In genomic region chr5:172817664-172818063, GRCh38 we compare ENCODE assay signal across 15 cellular contexts. TPM values are rescaled to one million over a fixed set of nuclear protein-coding genes. Genes with fewer than 3 reads are reported as not detected.
DNase-seq lines count a peak whose midpoint lies in the region; ATAC-seq, FAIRE-seq and TF ChIP-seq lines count a peak whose summit lies in the region.
"Had no signal": no experiment of that assay in that cellular context is flagged by ENCODE, and none has a peak within 500 bp of the region (broad histone marks: within the 10 kb centered on the region; RNA-seq: fewer than 3 reads in every experiment).

No MANE protein-coding gene starts in this region.

- intact Hi-C loops in MCF 10A (cut with micrococcal nuclease) (no loop called here), breast epithelium (cut with DNase I; ENCODE audit: low total_unique reads) (no loop called here), HepG2 (cut with micrococcal nuclease; ENCODE audit: unreplicated experiment) (no loop called here), uterus (cut with DNase I; ENCODE audit: low total_unique reads) (no loop called here)

- no peaks in the 10 kb centered on the region for H3K79me2 ChIP-seq in HepG2 (ENCODE audit: insufficient read depth, low read length)

- DNase-seq in MCF 10A (ENCODE audit: unreplicated experiment) (no peak), breast epithelium (ENCODE audit: low spot score in 2 of 2) (no peak), RWPE2 (ENCODE audit: low spot score) (no peak), HepG2 (ENCODE audit: low spot score) (no peak), uterus (peak in 1 of 2 donors; percentile 11), NCI-H2171 (lab: John Stamatoyannopoulos, UW) (no peak)
- no peak for DNase-seq in activated naive CD4-positive, alpha-beta T cell treated with Interleukin-2 at 50 U/mL for 16 hours
- DNase-seq in activated CD4-positive, alpha-beta T cell treated with anti-CD3 and anti-CD28 coated beads, Interleukin-2, amount 50 U/mL, for 1 hour = no peak
- DNase-seq: CD4-positive, CD25-positive, alpha-beta regulatory T cell; DMS 273 treated with DMSO at 0.1 percent for 48 hours; HCEC 1CT; HFFc6 had no signal

- no peak for TF ChIP-seq CTCF in MCF 10A (IDR thresholded peaks at IDR 0.05; ENCODE audit: unreplicated experiment)
- TF ChIP-seq CTCF in breast epithelium (IDR thresholded peaks at IDR 0.05) = no peak
- TF ChIP-seq CTCF in RWPE2 (IDR thresholded peaks at IDR 0.05; ENCODE audit: poor library complexity, severe bottlenecking) = no peak
- no peak for TF ChIP-seq CTCF in HepG2 (CRISPR knock-in tag; IDR thresholded peaks at IDR 0.05)
- no peak for TF ChIP-seq CTCF in uterus (IDR thresholded peaks at IDR 0.05)

- peak overlapping the region; percentile 20 for H3K27ac Mint-ChIP-seq in MCF 10A (ENCODE audit: low read depth, unreplicated experiment)
- H3K27ac Mint-ChIP-seq: CD4-positive, CD25-positive, alpha-beta regulatory T cell had no signal

- H3K4me3 ChIP-seq in breast epithelium = no peak overlapping the region
- H3K4me3 ChIP-seq in RWPE2 (ENCODE audit: severe bottlenecking) = no peak overlapping the region
- 0 out of 6 replicates have a peak overlapping the region, but pooled peaks of 1 of the 3 experiments have one; percentile 30 for H3K4me3 ChIP-seq in HepG2 (replicated peaks in 1 of 3; ENCODE audit: insufficient read depth in 1 of 3, low read depth in 2 of 3, low read length in 3 of 3)
- H3K4me3 ChIP-seq in uterus = no peak overlapping the region
- H3K4me3 ChIP-seq: BLaER1 treated with 17β-estradiol and CSF1 and Interleukin-3, amounts not matched to agents 10 nM and 100 nM had no signal

- TF ChIP-seq EP300 in HepG2 (IDR thresholded peaks at IDR 0.05; ENCODE audit: low read depth in 2 of 2, low read length in 2 of 2) (no peak), HepG2 (CRISPR knock-in tag; IDR thresholded peaks at IDR 0.05; ENCODE audit: borderline replicate concordance) (no peak)

- H3K4me1 ChIP-seq in breast epithelium (no peaks in the 10 kb centered on the region), RWPE2 (ENCODE audit: insufficient read depth, poor library complexity, severe bottlenecking) (peaks cover 23% of the 10 kb centered on the region), HepG2 (ENCODE audit: insufficient read depth, low read length) (peaks cover 44% of the 10 kb centered on the region), uterus (peaks cover 0 to 4% of the 10 kb centered on the region in 2 donors)

- H3K4me1 Mint-ChIP-seq in MCF 10A (ENCODE audit: insufficient read depth, unreplicated experiment) = peaks cover 31% of the 10 kb centered on the region
- H3K4me1 Mint-ChIP-seq: CD4-positive, CD25-positive, alpha-beta regulatory T cell had no signal

- in situ Hi-C loops in HepG2 (cut with HindIII; ENCODE audit: extremely low pct_ligation_motif_present, low pct_unique_long_range_greater_than_20kb) = no loop called here

- H3K9me3 ChIP-seq in breast epithelium (no peaks in the 10 kb centered on the region), RWPE2 (ENCODE audit: severe bottlenecking) (no peaks in the 10 kb centered on the region), HepG2 (ENCODE audit: low read length) (no peaks in the 10 kb centered on the region), uterus (no peaks in the 10 kb centered on the region)

- no peaks in the 10 kb centered on the region for H3K27me3 ChIP-seq in breast epithelium
- H3K27me3 ChIP-seq in RWPE2 (ENCODE audit: insufficient read depth, poor library complexity, severe bottlenecking) = no peaks in the 10 kb centered on the region
- H3K27me3 ChIP-seq in HepG2 (ENCODE audit: control insufficient read depth in 1 of 2, insufficient read depth in 2 of 2, low read length in 2 of 2) = no peaks in the 10 kb centered on the region
- no peaks in the 10 kb centered on the region for H3K27me3 ChIP-seq in uterus
- H3K27me3 ChIP-seq: BLaER1 treated with 17β-estradiol and CSF1 and Interleukin-3, amounts not matched to agents 10 nM and 100 nM had no signal

- no peaks in the 10 kb centered on the region for H4K20me1 ChIP-seq in HepG2 (ENCODE audit: insufficient read depth, low read length)
- H4K20me1 ChIP-seq: BLaER1 treated with 17β-estradiol and CSF1 and Interleukin-3, amounts not matched to agents 10 nM and 100 nM had no signal

- no peak overlapping the region for H3K27ac ChIP-seq in breast epithelium
- peak overlapping the region; percentile 34 for H3K27ac ChIP-seq in RWPE2 (ENCODE audit: poor library complexity, severe bottlenecking)
- H3K27ac ChIP-seq in HepG2 (ENCODE audit: extremely low read length, insufficient read depth, low read length) = no peak overlapping the region
- H3K27ac ChIP-seq in uterus = peak overlapping the region; percentile 71 to 77
- H3K27ac ChIP-seq: 22Rv1; BLaER1 treated with 17β-estradiol and CSF1 and Interleukin-3, amounts not matched to agents 10 nM and 100 nM; HL-60 had no signal

- WGBS in HepG2 (ENCODE audit: low lambda C conversion rate) = 31% methylated on average over 7 of the region's 7 CpGs

- 0 out of 2 replicates have a peak overlapping the region, but pooled peaks have one; percentile 15 for H3K9ac ChIP-seq in HepG2 (ENCODE audit: insufficient read depth, low read depth, low read length)
- H3K9ac ChIP-seq: BLaER1 treated with 17β-estradiol and CSF1 and Interleukin-3, amounts not matched to agents 10 nM and 100 nM had no signal

- ATAC-seq in RWPE2 (ENCODE audit: low read depth) (no peak), HepG2 (peak; percentile 26; the same call in 1 of the 3 replicates)

- no peaks in the 10 kb centered on the region for H3K27me3 Mint-ChIP-seq in MCF 10A (ENCODE audit: insufficient read depth, unreplicated experiment)

- H3K36me3 Mint-ChIP-seq in MCF 10A (ENCODE audit: insufficient read depth, unreplicated experiment) = no peaks in the 10 kb centered on the region
- H3K36me3 Mint-ChIP-seq: CD4-positive, CD25-positive, alpha-beta regulatory T cell had no signal

- no peak for FAIRE-seq in HepG2 (lab: Jason Lieb, UNC)

- H3K9me3 Mint-ChIP-seq in MCF 10A (ENCODE audit: unreplicated experiment) = no peaks in the 10 kb centered on the region
- H3K9me3 Mint-ChIP-seq: HFFc6 had no signal

- CTCF ChIA-PET in MCF 10A (lab: Yijun Ruan, JAX) (interaction anchor here (0.7 to 1.0 kb wide), 7 partner anchors 14 to 109 kb away, joined by 3 to 5 read pairs (median 4); no protein-coding TSS in a partner anchor), HepG2 (lab: Yijun Ruan, JAX; ENCODE audit: low intra/inter-chr PET ratio, low total read pairs) (no interaction called here)

- peak overlapping the region; percentile 32 for H2AFZ ChIP-seq in HepG2 (ENCODE audit: low read length)

- H3K36me3 ChIP-seq in breast epithelium (no peaks in the 10 kb centered on the region), RWPE2 (ENCODE audit: low read depth) (no peaks in the 10 kb centered on the region), HepG2 (replicated peaks in 1 of 2; ENCODE audit: control insufficient read depth in 1 of 2, insufficient read depth in 2 of 2, low read length in 2 of 2) (no peaks in the 10 kb centered on the region), uterus (no peaks in the 10 kb centered on the region)
- H3K36me3 ChIP-seq: BLaER1 treated with 17β-estradiol and CSF1 and Interleukin-3, amounts not matched to agents 10 nM and 100 nM had no signal

- TF ChIP-seq POLR2A in breast epithelium (IDR thresholded peaks at IDR 0.05) = no peak
- TF ChIP-seq POLR2A in HepG2 (IDR thresholded peaks at IDR 0.05; ENCODE audit: insufficient read depth in 1 of 2, low read depth in 2 of 2, low read length in 2 of 2) = no peak
- no peak for TF ChIP-seq POLR2A in uterus (IDR thresholded peaks at IDR 0.05)

- POLR2A ChIA-PET in MCF 10A (lab: Yijun Ruan, JAX) (interaction anchor here (0.6 to 38.7 kb wide), 16 partner anchors 10 to 166 kb away, joined by 3 to 1263 read pairs (median 7); partner anchors contain the start of genes ATP6V0E1 and DUSP1), HepG2 (lab: Yijun Ruan, JAX) (interaction anchor here (0.9 to 3.0 kb wide), 8 partner anchors 10 to 103 kb away, joined by 3 to 12 read pairs (median 6); partner anchors contain the start of genes DUSP1 and ERGIC1)

- no peak overlapping the region for H3K4me3 Mint-ChIP-seq in MCF 10A (ENCODE audit: unreplicated experiment)
- H3K4me3 Mint-ChIP-seq: CD4-positive, CD25-positive, alpha-beta regulatory T cell had no signal

- peak overlapping the region; percentile 61 for H3K4me2 ChIP-seq in HepG2 (ENCODE audit: low read depth, low read length)

- no peak for TF ChIP-seq RAD21 in HepG2 (CRISPR knock-in tag; IDR thresholded peaks at IDR 0.05)

- no TSS peak for BruUV-seq in MCF 10A (replicated peaks; lab: Mats Ljungman, UMichigan)
- no TSS peak for BruUV-seq in HepG2 (replicated peaks; lab: Mats Ljungman, UMichigan)

RNA-seq across cellular contexts. Expression of gene ERGIC1, which starts 16.4 kb away (rescaled TPM):
- total RNA-seq in MCF 10A (2022) (257 and 292 TPM in 2 replicates), breast epithelium (100 to 1,000 TPM in 1 of 3 donors, 10 to 100 TPM in 2; 86.6 to 139 (median 95.2) TPM), HepG2 (2016; rRNA removed; fragmentation: Illumina TruSeq; extraction: Trizol) (56.6 and 78.5 TPM in 2 replicates), uterus (100 to 1,000 TPM in 1 of 4 donors, 10 to 100 TPM in 3; 34.8 to 130 (median 67.7) TPM)
- total RNA-seq in HepG2 (2016; cell fraction: cytosol; rRNA removed; fragmentation: Illumina TruSeq; extraction: Trizol; ENCODE audit: low read depth) = 56.7 and 59.9 TPM in 2 replicates
- 51.2 and 75.8 TPM in 2 replicates for total RNA-seq in HepG2 (2016; cell fraction: insoluble cytoplasmic fraction; rRNA removed; fragmentation: Illumina TruSeq; extraction: Trizol)
- total RNA-seq in HepG2 (2016; cell fraction: membrane; rRNA removed; fragmentation: Illumina TruSeq; extraction: Trizol) = 144 and 156 TPM in 2 replicates
- 57.0 and 67.0 TPM in 2 replicates for total RNA-seq in HepG2 (2016; cell fraction: nucleus; rRNA removed; fragmentation: Illumina TruSeq; extraction: Trizol)
- 184 and 205 TPM in 2 replicates for polyA plus RNA-seq in HepG2 (2011; rRNA removed)
- polyA plus RNA-seq in HepG2 (2011; cell fraction: cytosol; rRNA removed) = 216 and 224 TPM in 2 replicates
- 121 and 137 TPM in 2 replicates for polyA plus RNA-seq in HepG2 (2011; cell fraction: nucleus; rRNA removed)
- 145 and 175 TPM in 2 replicates for polyA plus RNA-seq in HepG2 (2012)
- 87.6 and 105 TPM in 2 replicates for polyA plus RNA-seq in HepG2 (2016; cell fraction: cytosol; fragmentation: Illumina TruSeq; extraction: Trizol; ENCODE audit: low read depth)
- 71.8 and 81.7 TPM in 2 replicates for polyA plus RNA-seq in HepG2 (2016; cell fraction: insoluble cytoplasmic fraction; fragmentation: Illumina TruSeq; extraction: Trizol; ENCODE audit: low read depth)
- polyA plus RNA-seq in HepG2 (2016; cell fraction: membrane; fragmentation: Illumina TruSeq; extraction: Trizol; ENCODE audit: low read depth) = 183 and 185 TPM in 2 replicates
- 94.6 and 95.4 TPM in 2 replicates for polyA plus RNA-seq in HepG2 (2016; cell fraction: nucleus; fragmentation: Illumina TruSeq; extraction: Trizol; ENCODE audit: insufficient read depth, low read depth)
- 179 and 302 TPM in 2 replicates for polyA minus RNA-seq in HepG2 (2011; rRNA and poly(A)+ RNA removed; ENCODE audit: low replicate concordance)
- 60.3 and 74.0 TPM in 2 replicates for polyA minus RNA-seq in HepG2 (2011; cell fraction: cytosol; rRNA and poly(A)+ RNA removed)
- 85.1 and 89.6 TPM in 2 replicates for polyA minus RNA-seq in HepG2 (2011; cell fraction: nucleus; rRNA and poly(A)+ RNA removed)

RNA-seq across cellular contexts. Expression of gene DUSP1, which starts 46.7 kb away (rescaled TPM):
- total RNA-seq in MCF 10A (2022) (594 and 611 TPM in 2 replicates), breast epithelium (1,000 to 10,000 TPM in 2 of 3 donors, 100 to 1,000 TPM in 1; 752 to 1,562 (median 1,015) TPM), HepG2 (2016; rRNA removed; fragmentation: Illumina TruSeq; extraction: Trizol) (18.0 and 27.1 TPM in 2 replicates), uterus (1,000 to 10,000 TPM in 1 of 4 donors, 100 to 1,000 TPM in 3; 189 to 2,046 (median 515) TPM)
- 7.1 and 7.8 TPM in 2 replicates for total RNA-seq in HepG2 (2016; cell fraction: cytosol; rRNA removed; fragmentation: Illumina TruSeq; extraction: Trizol; ENCODE audit: low read depth)
- 15.8 and 29.9 TPM in 2 replicates for total RNA-seq in HepG2 (2016; cell fraction: insoluble cytoplasmic fraction; rRNA removed; fragmentation: Illumina TruSeq; extraction: Trizol)
- 14.2 and 16.6 TPM in 2 replicates for total RNA-seq in HepG2 (2016; cell fraction: membrane; rRNA removed; fragmentation: Illumina TruSeq; extraction: Trizol)
- total RNA-seq in HepG2 (2016; cell fraction: nucleus; rRNA removed; fragmentation: Illumina TruSeq; extraction: Trizol) = 53.7 and 56.5 TPM in 2 replicates
- 55.5 and 79.2 TPM in 2 replicates for polyA plus RNA-seq in HepG2 (2011; rRNA removed)
- polyA plus RNA-seq in HepG2 (2011; cell fraction: cytosol; rRNA removed) = 59.1 and 69.7 TPM in 2 replicates
- polyA plus RNA-seq in HepG2 (2011; cell fraction: nucleus; rRNA removed) = 85.1 and 113 TPM in 2 replicates
- polyA plus RNA-seq in HepG2 (2012) = 48.1 and 56.6 TPM in 2 replicates
- polyA plus RNA-seq in HepG2 (2016; cell fraction: cytosol; fragmentation: Illumina TruSeq; extraction: Trizol; ENCODE audit: low read depth) = 4.7 and 6.0 TPM in 2 replicates
- 17.2 and 23.0 TPM in 2 replicates for polyA plus RNA-seq in HepG2 (2016; cell fraction: insoluble cytoplasmic fraction; fragmentation: Illumina TruSeq; extraction: Trizol; ENCODE audit: low read depth)
- polyA plus RNA-seq in HepG2 (2016; cell fraction: membrane; fragmentation: Illumina TruSeq; extraction: Trizol; ENCODE audit: low read depth) = 9.3 and 9.4 TPM in 2 replicates
- polyA plus RNA-seq in HepG2 (2016; cell fraction: nucleus; fragmentation: Illumina TruSeq; extraction: Trizol; ENCODE audit: insufficient read depth, low read depth) = 63.2 and 85.8 TPM in 2 replicates
- polyA minus RNA-seq in HepG2 (2011; rRNA and poly(A)+ RNA removed; ENCODE audit: low replicate concordance) = 142 and 198 TPM in 2 replicates
- polyA minus RNA-seq in HepG2 (2011; cell fraction: cytosol; rRNA and poly(A)+ RNA removed) = 72.5 and 80.5 TPM in 2 replicates
- polyA minus RNA-seq in HepG2 (2011; cell fraction: nucleus; rRNA and poly(A)+ RNA removed) = 95.3 and 131 TPM in 2 replicates

Comparison
In these comparisons a context has a peak if more than half of its experiments do, and no peak if none do; other contexts are left out.
1. H3K27ac ChIP-seq: peak in RWPE2 (single experiment) and uterus (2 of 2); none in breast epithelium (0 of 2) and HepG2 (single experiment).